Comparison of ENCODE assay signal across 8 cellular contexts in genomic region chr18:2657043-2657512, GRCh38. TPM values are rescaled to one million over a fixed set of nuclear protein-coding genes. Genes with fewer than 3 reads are reported as not detected.
DNase-seq lines count a peak whose midpoint lies in the region; TF ChIP-seq lines count a peak whose summit lies in the region.

No MANE protein-coding gene starts in this region.

- H3K27me3 Mint-ChIP-seq in H9 (ENCODE audit: low read depth) = peaks cover 28% of the 10 kb centered on the region

- H3K18ac ChIP-seq in H9 (ENCODE audit: insufficient read length, low read depth, low read length) = no peak overlapping the region

- H2AK5ac ChIP-seq in H9 (ENCODE audit: insufficient read length, low read length) = no peak overlapping the region

- H3K4me1 Mint-ChIP-seq in H9 = peaks cover 27 to 30% of the 10 kb centered on the region in 2 experiments

- DNase-seq in H9 (no peak), RWPE1 (ENCODE audit: low spot score) (no peak), fibroblast of peridontal ligament (ENCODE audit: extremely low read depth) (peak; percentile 26), skeletal muscle cell (ENCODE audit: low read depth) (no peak), NCI-H1930 (lab: John Stamatoyannopoulos, UW) (no peak), hippocampal formation (lab: John Stamatoyannopoulos, UW) (no peak), SW 1271 (lab: John Stamatoyannopoulos, UW) (no peak), germinal center (ENCODE audit: low spot score) (no peak)

- H4K20me1 ChIP-seq in H9 (ENCODE audit: control insufficient read depth, insufficient read depth, insufficient read length) = no peaks in the 10 kb centered on the region

- peaks cover 2% of the 10 kb centered on the region; the same call in 1 of the 2 replicates for H3K4me1 ChIP-seq in H9 (ENCODE audit: insufficient read depth, low read length)

- no peak overlapping the region for H2BK5ac ChIP-seq in H9 (ENCODE audit: insufficient read length, low read length)

- CTCF ChIA-PET in RWPE1 (lab: Yijun Ruan, JAX) = interaction anchor here (1.8 kb wide), 1 partner anchor 83 kb away, joined by 5 read pairs; no protein-coding TSS in a partner anchor

- 0 out of 7 replicates have a peak overlapping the region, but pooled peaks of 1 of the 3 experiments have one; percentile 34 for H3K27ac Mint-ChIP-seq in H9

- TF ChIP-seq CTCF in H9 (conservative IDR thresholded peaks at IDR 0.05) (no peak), RWPE1 (conservative IDR thresholded peaks at IDR 0.05; ENCODE audit: low read depth) (no peak)

- no CpG with 5 or more reads among the region's 11 CpGs for WGBS in H9 (ENCODE audit: extremely low coverage, insufficient read length, low lambda C conversion rate)

- H3K23ac ChIP-seq in H9 (ENCODE audit: insufficient read length, low read depth, low read length) = no peak overlapping the region

- POLR2A ChIA-PET in RWPE1 (lab: Yijun Ruan, JAX; ENCODE audit: low non-redundant PET) = interaction anchor here (1.0 kb wide), 1 partner anchor 23 kb away, joined by 4 read pairs; no protein-coding TSS in a partner anchor

- peak overlapping the region; percentile 91 for H3K4me3 ChIP-seq in skeletal muscle cell (ENCODE audit: low read depth, low read length)

- H4K91ac ChIP-seq in H9 (ENCODE audit: insufficient read length, low read depth, low read length) = no peak overlapping the region

- no peaks in the 10 kb centered on the region for H3K9me3 ChIP-seq in H9 (ENCODE audit: control insufficient read depth, low read depth, low read length)

- peaks cover 0 to 3% of the 10 kb centered on the region in 2 experiments; a peak in 2 of 5 replicates for H3K9me3 Mint-ChIP-seq in H9

- H3K4me3 Mint-ChIP-seq in H9 = peak overlapping the region; percentile 92 to 94

- H2AFZ ChIP-seq in H9 (ENCODE audit: low read length) = no peak overlapping the region

- no peak overlapping the region for H3T11ph ChIP-seq in H9 (ENCODE audit: low read length)

- H3K23me2 ChIP-seq in H9 (ENCODE audit: insufficient read length, low read depth, low read length, poor library complexity, severe bottlenecking) = peaks cover 11% of the 10 kb centered on the region

- no peak overlapping the region for H2BK12ac ChIP-seq in H9 (ENCODE audit: insufficient read length, low read depth, low read length)

- H3K4ac ChIP-seq in H9 (ENCODE audit: low read depth, low read length) = no peak overlapping the region

- H4K5ac ChIP-seq in H9 (ENCODE audit: insufficient read length, low read depth, low read length) = no peak overlapping the region

- no peak overlapping the region for H3K14ac ChIP-seq in H9 (ENCODE audit: insufficient read depth, low read length)

- peaks cover 10% of the 10 kb centered on the region; the same call in 1 of the 2 replicates for H3K79me2 ChIP-seq in H9 (ENCODE audit: insufficient read depth, low read length)

- peak overlapping the region; percentile 69 for H3K9ac ChIP-seq in H9 (ENCODE audit: extremely low read depth, insufficient read length, low read length)

- no peak overlapping the region for H2BK15ac ChIP-seq in H9 (ENCODE audit: low read depth, low read length)

- H3K27me3 ChIP-seq in H9 (ENCODE audit: insufficient read depth, low read length) = peaks cover 14% of the 10 kb centered on the region; the same call in 1 of the 2 replicates

- H3K36me3 Mint-ChIP-seq in H9 (ENCODE audit: insufficient read depth in 1 of 3, low read depth in 3 of 3) = peaks cover 4 to 8% (median 5%) of the 10 kb centered on the region in 3 experiments

- no peak overlapping the region for H2BK120ac ChIP-seq in H9 (ENCODE audit: low read depth, low read length, poor library complexity, severe bottlenecking)

- H2BK20ac ChIP-seq in H9 (ENCODE audit: low read depth, low read length, poor library complexity, severe bottlenecking) = no peak overlapping the region

- H3K56ac ChIP-seq in H9 (ENCODE audit: insufficient read length, low read depth, low read length) = no peak overlapping the region

- H3K27ac ChIP-seq in H9 (ENCODE audit: insufficient read length, low read depth, low read length) = no peak overlapping the region
- peak overlapping the region; percentile 97 for H3K27ac ChIP-seq in RWPE1

- peak overlapping the region; percentile 75 for H3K4me2 ChIP-seq in H9 (ENCODE audit: insufficient read depth, insufficient read length, low read length)

- H4K8ac ChIP-seq in H9 (replicated peaks; ENCODE audit: insufficient read length, low read depth, low read length) = no peak overlapping the region

- H3K79me1 ChIP-seq in H9 (ENCODE audit: insufficient read depth, low read depth, low read length, poor library complexity, severe bottlenecking) = no peaks in the 10 kb centered on the region

RNA-seq across cellular contexts. Expression of gene SMCHD1, which starts 1.6 kb away (rescaled TPM):
- 45.1 and 53.5 TPM in 2 replicates for total RNA-seq in H9 (2021)
